9 cellular contexts compared by ENCODE assay signal in genomic region chr14:104694991-104695659, GRCh38. TPM values are rescaled to one million over a fixed set of nuclear protein-coding genes. Genes with fewer than 3 reads are reported as not detected.
DNase-seq lines count a peak whose midpoint lies in the region; ATAC-seq, FAIRE-seq and TF ChIP-seq lines count a peak whose summit lies in the region.
"Had no signal": no experiment of that assay in that cellular context is flagged by ENCODE, and none has a peak within 500 bp of the region (broad histone marks: within the 10 kb centered on the region; RNA-seq: fewer than 3 reads in every experiment).

No MANE protein-coding gene starts in this region.

- TF ChIP-seq CTCF in RWPE1 (conservative IDR thresholded peaks at IDR 0.05; ENCODE audit: low read depth) (no peak), neural progenitor cell (IDR thresholded peaks at IDR 0.05) (no peak), GM20000 (IDR thresholded peaks at IDR 0.05; ENCODE audit: extremely low read depth, missing control alignments) (no peak)

- H3K27me3 Mint-ChIP-seq in neural progenitor cell (ENCODE audit: insufficient read depth, low read depth) = peaks cover 4% of the 10 kb centered on the region

- H2AFZ ChIP-seq in neural progenitor cell (replicated peaks) = no peak overlapping the region

- no peak overlapping the region for H3K4me3 Mint-ChIP-seq in neural progenitor cell

- POLR2A ChIA-PET in RWPE1 (lab: Yijun Ruan, JAX; ENCODE audit: low non-redundant PET) = no interaction called here

- DNase-seq in GM12891 (ENCODE audit: insufficient read length, low spot score) (no peak), RWPE1 (ENCODE audit: low spot score) (peak; percentile 46), neural progenitor cell (ENCODE audit: low spot score) (no peak), MG63 (no peak), NCI-H1694 (lab: John Stamatoyannopoulos, UW) (no peak), GM20000 (ENCODE audit: low spot score) (no peak)

- H3K9me3 Mint-ChIP-seq in neural progenitor cell = no peaks in the 10 kb centered on the region

- H3K4me1 Mint-ChIP-seq in neural progenitor cell = peaks cover 24% of the 10 kb centered on the region

- H3K27me3 ChIP-seq in neural progenitor cell (no peaks in the 10 kb centered on the region), MG63 (no peaks in the 10 kb centered on the region)

- H3K4me3 ChIP-seq in neural progenitor cell (no peak overlapping the region), MG63 (no peak overlapping the region)

- H3K36me3 ChIP-seq in neural progenitor cell (no peaks in the 10 kb centered on the region), MG63 (peaks cover 6% of the 10 kb centered on the region)

- H3F3A ChIP-seq in neural progenitor cell (ENCODE audit: low read depth) = no peaks in the 10 kb centered on the region

- no peak overlapping the region for H3K9ac ChIP-seq in neural progenitor cell

- peak; percentile 76 for FAIRE-seq in GM12891 (lab: Jason Lieb, UNC)
- FAIRE-seq: endometrium had no signal

- peaks cover 39% of the 10 kb centered on the region for H4K20me1 ChIP-seq in neural progenitor cell (ENCODE audit: low read depth)

- H3K27ac ChIP-seq in RWPE1 = peak overlapping the region; percentile 100
- peak overlapping the region; percentile 97 for H3K27ac ChIP-seq in cingulate gyrus (ENCODE audit: low read depth, low read length)
- H3K27ac ChIP-seq in neural progenitor cell = peak overlapping the region; percentile 37

- no peak for TF ChIP-seq POLR2A in GM12891 (IDR thresholded peaks at IDR 0.05; ENCODE audit: low read depth, low read length)

- H3K36me3 Mint-ChIP-seq in neural progenitor cell = no peaks in the 10 kb centered on the region

- no peak overlapping the region for H3K27ac Mint-ChIP-seq in neural progenitor cell

- H3K4me2 ChIP-seq in neural progenitor cell = peak overlapping the region; percentile 1

- H3K4me1 ChIP-seq in neural progenitor cell = peaks cover 34% of the 10 kb centered on the region

- CTCF ChIA-PET in RWPE1 (lab: Yijun Ruan, JAX) = interaction anchor here (0.6 to 1.0 kb wide), 4 partner anchors 14 to 482 kb away, joined by 3 to 4 read pairs (median 3); no protein-coding TSS in a partner anchor

- peaks cover 23% of the 10 kb centered on the region for H3K79me2 ChIP-seq in neural progenitor cell (ENCODE audit: low read depth)

- ATAC-seq in HG02840 (IDR thresholded peaks at IDR 0.05; ENCODE audit: low FRiP score, unreplicated experiment) = no peak

- H3K9me3 ChIP-seq in neural progenitor cell (ENCODE audit: low read depth) = no peaks in the 10 kb centered on the region
- no peaks in the 10 kb centered on the region for H3K9me3 ChIP-seq in MG63

TF ChIP-seq in GM12891, 5 proteins besides CTCF, POLR2A, EP300 and RAD21:
- no peak for TF ChIP-seq POU2F2 (IDR thresholded peaks at IDR 0.05; ENCODE audit: low read depth, low read length)

RNA-seq across cellular contexts. Expression of gene INF2, which starts 5.7 kb away (rescaled TPM):
- 15.6 TPM for polyA plus RNA-seq in GM12891 (2012; ENCODE audit: low read depth, missing spikeins)
- 7.8 and 24.0 TPM in 2 replicates for total RNA-seq in neural progenitor cell (ENCODE audit: low replicate concordance)
- total RNA-seq in MG63 (2014; rRNA removed; shearing (Covaris generic); ENCODE audit: low replicate concordance) = 15.5 and 31.4 TPM in 2 replicates

RNA-seq across cellular contexts. Expression of gene ADSS1, which starts 28.9 kb away (rescaled TPM):
- polyA plus RNA-seq in GM12891 (2012; ENCODE audit: low read depth, missing spikeins) = 0.21 TPM
- 25.3 and 26.4 TPM in 2 replicates for total RNA-seq in neural progenitor cell (ENCODE audit: low replicate concordance)
- total RNA-seq in MG63 (2014; rRNA removed; shearing (Covaris generic); ENCODE audit: low replicate concordance) = 4.0 and 4.2 TPM in 2 replicates

RNA-seq across cellular contexts. Expression of gene SIVA1, which starts 57.8 kb away (rescaled TPM):
- 76.5 TPM for polyA plus RNA-seq in GM12891 (2012; ENCODE audit: low read depth, missing spikeins)
- total RNA-seq in neural progenitor cell (ENCODE audit: low replicate concordance) = 139 and 231 TPM in 2 replicates
- 166 and 169 TPM in 2 replicates for total RNA-seq in MG63 (2014; rRNA removed; shearing (Covaris generic); ENCODE audit: low replicate concordance)

Comparison
In these comparisons a context has a peak if more than half of its experiments do, and no peak if none do; other contexts are left out.
1. H3K27ac ChIP-seq: peak in every context shown above with its lines; median percentile 100 in RWPE1; 97 in cingulate gyrus; 37 in neural progenitor cell.